21 cellular contexts compared by ENCODE assay signal in the genomic region with DNA sequence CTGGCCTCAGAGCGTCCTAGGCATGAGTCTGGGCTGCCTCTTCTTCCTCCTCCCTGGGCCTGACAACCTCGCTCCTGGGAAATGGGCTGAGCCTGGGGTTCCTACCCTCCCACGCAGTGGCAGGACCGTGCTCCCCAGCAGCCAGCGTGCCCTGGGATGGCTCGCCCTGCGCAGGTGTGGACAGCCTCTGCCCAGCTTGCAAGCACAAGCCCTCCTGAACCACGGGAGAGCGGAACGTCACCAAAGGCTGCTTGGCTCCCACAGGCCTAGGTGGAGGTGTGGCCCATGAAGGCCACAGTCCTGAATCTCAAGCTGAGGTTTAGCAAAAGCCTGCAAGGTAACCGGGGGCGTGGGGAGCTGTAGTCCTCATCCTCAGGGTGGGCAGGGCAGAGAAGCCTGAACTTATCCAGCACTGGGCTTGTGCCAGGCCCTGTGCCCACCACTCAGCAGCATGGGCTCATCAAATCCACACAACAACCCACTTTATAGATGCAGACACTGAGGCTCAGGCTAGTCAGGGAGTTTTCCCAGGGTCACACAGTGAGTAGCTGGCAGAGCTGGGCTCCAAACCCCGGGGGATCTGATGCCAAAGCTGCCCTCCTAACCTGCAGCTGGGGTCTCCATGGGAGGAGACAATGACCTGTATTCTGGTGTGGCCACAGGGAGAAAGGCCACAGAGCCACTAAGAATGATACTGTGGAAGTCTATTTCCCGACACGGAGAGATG.
"Had no signal": no experiment of that assay in that cellular context is flagged by ENCODE, and none has a peak within 500 bp of the region (broad histone marks: within the 10 kb centered on the region; RNA-seq: fewer than 3 reads in every experiment).

No MANE protein-coding gene starts in this region.

- H3K4me3 Mint-ChIP-seq: activated CD4-positive, alpha-beta memory T cell treated with anti-CD3 and anti-CD28 coated beads, Interleukin-2, amount 10 ng/mL, durations not matched to agents 7 days and 5 days; activated CD4-positive, alpha-beta T cell treated with anti-CD3 and anti-CD28 coated beads for 36 hours; activated CD8-positive, alpha-beta memory T cell treated with anti-CD3 and anti-CD28 coated beads, Interleukin-2, amount 10 ng/mL, durations not matched to agents 7 days and 5 days; activated naive CD4-positive, alpha-beta T cell treated with anti-CD3 and anti-CD28 coated beads for 36 hours; naive thymus-derived CD8-positive, alpha-beta T cell; stimulated activated naive CD8-positive, alpha-beta T cell treated with anti-CD3 and anti-CD28 coated beads, Interleukin-15, amount 100 ng/mL, for 72 hours; T-cell; WTC11 had no signal

- H3K27me3 Mint-ChIP-seq: activated CD4-positive, alpha-beta T cell treated with anti-CD3 and anti-CD28 coated beads for 36 hours; naive thymus-derived CD8-positive, alpha-beta T cell; stimulated activated naive CD8-positive, alpha-beta T cell treated with anti-CD3 and anti-CD28 coated beads, Interleukin-15, amount 100 ng/mL, for 72 hours; T-cell had no signal

- H3K9me3 Mint-ChIP-seq: activated CD4-positive, alpha-beta memory T cell treated with anti-CD3 and anti-CD28 coated beads, Interleukin-2, amount 10 ng/mL, durations not matched to agents 7 days and 5 days; activated naive CD4-positive, alpha-beta T cell treated with anti-CD3 and anti-CD28 coated beads for 36 hours; immature natural killer cell; naive thymus-derived CD8-positive, alpha-beta T cell; stimulated activated naive CD8-positive, alpha-beta T cell treated with anti-CD3 and anti-CD28 coated beads, Interleukin-15, amount 100 ng/mL, for 72 hours; T-cell; WTC11 had no signal

- ATAC-seq: activated CD4-positive, alpha-beta T cell treated with anti-CD3 and anti-CD28 coated beads for 36 hours; activated CD8-positive, alpha-beta memory T cell treated with anti-CD3 and anti-CD28 coated beads, Interleukin-2, amount 10 ng/mL, durations not matched to agents 7 days and 5 days; heart right ventricle; naive thymus-derived CD8-positive, alpha-beta T cell; stimulated activated naive CD8-positive, alpha-beta T cell treated with anti-CD3 and anti-CD28 coated beads, Interleukin-15, amount 100 ng/mL, for 72 hours; WTC11 had no signal

- H3K36me3 ChIP-seq: brain microvascular endothelial cell, esophagus squamous epithelium, heart right ventricle, suprapubic skin, transverse colon, vagina had no signal

- H3K4me3 ChIP-seq: esophagus squamous epithelium, heart right ventricle, suprapubic skin, transverse colon, vagina had no signal

- H3K36me3 Mint-ChIP-seq: activated CD8-positive, alpha-beta memory T cell treated with anti-CD3 and anti-CD28 coated beads, Interleukin-2, amount 10 ng/mL, durations not matched to agents 7 days and 5 days; immature natural killer cell; naive thymus-derived CD8-positive, alpha-beta T cell; T-cell; WTC11 had no signal

- DNase-seq: activated CD4-positive, alpha-beta memory T cell treated with anti-CD3 and anti-CD28 coated beads, Interleukin-2, amount 10 ng/mL, durations not matched to agents 7 days and 5 days; activated CD4-positive, alpha-beta T cell treated with anti-CD3 and anti-CD28 coated beads for 36 hours; activated CD8-positive, alpha-beta memory T cell treated with anti-CD3 and anti-CD28 coated beads, Interleukin-2, amount 10 ng/mL, durations not matched to agents 7 days and 5 days; activated naive CD4-positive, alpha-beta T cell treated with anti-CD3 and anti-CD28 coated beads for 36 hours; aorta; brain microvascular endothelial cell; cerebellar nuclear complex; cortex of kidney; esophagus squamous epithelium; heart right ventricle; immature natural killer cell; kidney glomerular epithelial cell; naive thymus-derived CD8-positive, alpha-beta T cell; nucleus accumbens; stimulated activated CD4-positive, alpha-beta T cell treated with anti-CD3 and anti-CD28 coated beads, Interleukin-2, amount 100 ng/mL, for 24 hours; stimulated activated naive CD8-positive, alpha-beta T cell treated with anti-CD3 and anti-CD28 coated beads, Interleukin-15, amount 100 ng/mL, for 72 hours; T-cell; transverse colon had no signal

- H3K27ac Mint-ChIP-seq: activated CD4-positive, alpha-beta memory T cell treated with anti-CD3 and anti-CD28 coated beads, Interleukin-2, amount 10 ng/mL, durations not matched to agents 7 days and 5 days; activated CD4-positive, alpha-beta T cell treated with anti-CD3 and anti-CD28 coated beads for 36 hours; activated CD8-positive, alpha-beta memory T cell treated with anti-CD3 and anti-CD28 coated beads, Interleukin-2, amount 10 ng/mL, durations not matched to agents 7 days and 5 days; activated naive CD4-positive, alpha-beta T cell treated with anti-CD3 and anti-CD28 coated beads for 36 hours; WTC11 had no signal

- H3K4me1 Mint-ChIP-seq: activated CD4-positive, alpha-beta T cell treated with anti-CD3 and anti-CD28 coated beads for 36 hours; WTC11 had no signal

- H3K27me3 ChIP-seq: transverse colon, vagina had no signal

- H3K4me1 ChIP-seq: heart right ventricle, suprapubic skin, transverse colon, vagina had no signal

- H3K27ac ChIP-seq: brain microvascular endothelial cell, esophagus squamous epithelium, heart right ventricle, suprapubic skin, transverse colon, vagina had no signal

- H3K9me3 ChIP-seq: esophagus squamous epithelium, heart right ventricle, suprapubic skin, transverse colon, vagina had no signal
